ENCODE assay signal across 18 cellular contexts in genomic region chr12:10615532-10615931, GRCh38. TPM values are rescaled to one million over a fixed set of nuclear protein-coding genes. Genes with fewer than 3 reads are reported as not detected.
A peak's percentile ranks its signal among the peaks of the same experiment; 100 is the strongest.
DNase-seq lines count a peak whose midpoint lies in the region; ATAC-seq, FAIRE-seq and TF ChIP-seq lines count a peak whose summit lies in the region.
"Had no signal": no experiment of that assay in that cellular context is flagged by ENCODE, and none has a peak within 500 bp of the region (broad histone marks: within the 10 kb centered on the region; RNA-seq: fewer than 3 reads in every experiment).

No MANE protein-coding gene starts in this region.

- TF ChIP-seq RAD21 in H1 (IDR thresholded peaks at IDR 0.05 in 1 of 2, conservative IDR thresholded peaks at IDR 0.05 in 1 of 2; ENCODE audit: low read depth in 2 of 2, low read length in 2 of 2): no peak

- no peak overlapping the region for H2BK5ac ChIP-seq in H1 (ENCODE audit: low read depth, low read length)

- no peak overlapping the region for H3K56ac ChIP-seq in H1 (replicated peaks; ENCODE audit: insufficient read length, low read depth, low read length)

- FAIRE-seq in H1 (lab: Jason Lieb, UNC): no peak
- FAIRE-seq: A549, G401.6 had no signal

- no peak for TF ChIP-seq EP300 in H1 (IDR thresholded peaks at IDR 0.05; ENCODE audit: borderline replicate concordance in 1 of 2, low read depth in 2 of 2, low read length in 2 of 2)

- H3K79me2 ChIP-seq in H1 (ENCODE audit: control insufficient read depth in 1 of 2, insufficient read depth in 2 of 2, low read length in 2 of 2): peaks cover 3 to 27% of the 10 kb centered on the region in 2 experiments; a peak in 3 of 4 replicates

- H3K36me3 ChIP-seq in H1 (ENCODE audit: control insufficient read depth in 2 of 4, insufficient read depth in 4 of 4, low read length in 3 of 4): peaks cover 0 to 14% (median 0%) of the 10 kb centered on the region in 4 experiments; a peak in 1 of 8 replicates
- H3K36me3 ChIP-seq in prostate gland: no peaks in the 10 kb centered on the region
- no peaks in the 10 kb centered on the region for H3K36me3 ChIP-seq in CD4-positive, alpha-beta memory T cell (ENCODE audit: insufficient read depth, low read length)

- no peak overlapping the region for H3K9ac ChIP-seq in H1 (replicated peaks in 1 of 4; ENCODE audit: extremely low read depth in 1 of 4, low read depth in 3 of 4, low read length in 3 of 4)
- H3K9ac ChIP-seq: parathyroid adenoma had no signal

- H4K8ac ChIP-seq in H1 (ENCODE audit: extremely low read depth, insufficient read depth, low read length): no peak overlapping the region

- no peak overlapping the region for H3K4me2 ChIP-seq in H1 (ENCODE audit: insufficient read depth in 1 of 2, low read depth in 2 of 2, low read length in 2 of 2)
- H3K4me2 ChIP-seq: A549 had no signal

- POLR2A ChIA-PET in H1 (lab: Charles Lee; ENCODE audit: partially characterized antibody): no interaction called here
- POLR2A ChIA-PET in CD4-positive, alpha-beta memory T cell (lab: Charles Lee; ENCODE audit: partially characterized antibody): no interaction called here

- no peak overlapping the region for H4K91ac ChIP-seq in H1 (replicated peaks; ENCODE audit: insufficient read length, low read length)

- peaks cover 22% of the 10 kb centered on the region for H3K27me3 Mint-ChIP-seq in activated naive CD4-positive, alpha-beta T cell treated with anti-CD3 and anti-CD28 coated beads, Interleukin-2, amount 10 ng/mL, durations not matched to agents 7 days and 5 days
- peaks cover 14 to 15% of the 10 kb centered on the region in 2 donors for H3K27me3 Mint-ChIP-seq in CD4-positive, alpha-beta memory T cell

- H3K4me1 Mint-ChIP-seq in activated naive CD4-positive, alpha-beta T cell treated with anti-CD3 and anti-CD28 coated beads, Interleukin-2, amount 10 ng/mL, durations not matched to agents 7 days and 5 days: peaks cover 30% of the 10 kb centered on the region
- peaks cover 18 to 35% (median 25%) of the 10 kb centered on the region in 4 donors for H3K4me1 Mint-ChIP-seq in CD4-positive, alpha-beta memory T cell

- H3K36me3 Mint-ChIP-seq in activated naive CD4-positive, alpha-beta T cell treated with anti-CD3 and anti-CD28 coated beads, Interleukin-2, amount 10 ng/mL, durations not matched to agents 7 days and 5 days: peaks cover 15% of the 10 kb centered on the region
- peaks cover 7 to 13% of the 10 kb centered on the region in 2 donors for H3K36me3 Mint-ChIP-seq in CD4-positive, alpha-beta memory T cell

- H2AFZ ChIP-seq in H1 (ENCODE audit: low read length): 0 out of 2 replicates have a peak overlapping the region, but pooled peaks have one; percentile 25

- no peak overlapping the region for H2BK15ac ChIP-seq in H1 (ENCODE audit: low read length)

- no peak overlapping the region for H2BK20ac ChIP-seq in H1 (ENCODE audit: low read length)

- no peak overlapping the region for H3K23ac ChIP-seq in H1 (ENCODE audit: insufficient read length)

- no peak overlapping the region for H3K4me3 ChIP-seq in NB4 (ENCODE audit: low read depth, low read length)
- no peak overlapping the region for H3K4me3 ChIP-seq in H1 (ENCODE audit: extremely low read depth in 1 of 4, insufficient read depth in 2 of 4, low read depth in 3 of 4, low read length in 4 of 4)
- H3K4me3 ChIP-seq in prostate gland: no peak overlapping the region
- no peak overlapping the region for H3K4me3 ChIP-seq in CD4-positive, alpha-beta memory T cell (ENCODE audit: low read length in 2 of 2)
- H3K4me3 ChIP-seq: A549, esophagus squamous epithelium, mucosa of descending colon, spleen had no signal

- no peaks in the 10 kb centered on the region for H4K20me1 ChIP-seq in H1 (replicated peaks in 1 of 2; ENCODE audit: control insufficient read depth in 1 of 2, insufficient read depth in 2 of 2, low read length in 2 of 2)

- H3K27ac Mint-ChIP-seq in activated naive CD4-positive, alpha-beta T cell treated with anti-CD3 and anti-CD28 coated beads, Interleukin-2, amount 10 ng/mL, durations not matched to agents 7 days and 5 days: no peak overlapping the region
- no peak overlapping the region for H3K27ac Mint-ChIP-seq in CD4-positive, alpha-beta memory T cell

- H3K14ac ChIP-seq in H1 (ENCODE audit: insufficient read length): no peak overlapping the region

- CTCF ChIA-PET in activated naive CD4-positive, alpha-beta T cell treated with anti-CD3 and anti-CD28 coated beads, Interleukin-2, amount 10 ng/mL, durations not matched to agents 7 days and 5 days (lab: Charles Lee): interaction anchor here (1.1 kb wide), 1 partner anchor 380 kb away, joined by 3 read pairs; no protein-coding TSS in a partner anchor
- CTCF ChIA-PET in H1 (lab: Charles Lee; ENCODE audit: partially characterized antibody): interaction anchor here (2.3 kb wide), 1 partner anchor 15 kb away, joined by 5 read pairs; no protein-coding TSS in a partner anchor
- CTCF ChIA-PET in CD4-positive, alpha-beta memory T cell (lab: Charles Lee; ENCODE audit: partially characterized antibody): no interaction called here

- no peak overlapping the region for H2BK120ac ChIP-seq in H1 (replicated peaks; ENCODE audit: low read depth, low read length)

- H3K9me3 Mint-ChIP-seq in activated naive CD4-positive, alpha-beta T cell treated with anti-CD3 and anti-CD28 coated beads, Interleukin-2, amount 10 ng/mL, durations not matched to agents 7 days and 5 days: no peaks in the 10 kb centered on the region
- peaks cover 0 to 4% (median 0%) of the 10 kb centered on the region in 8 donors for H3K9me3 Mint-ChIP-seq in CD4-positive, alpha-beta memory T cell

- no peak for DNase-seq in activated naive CD4-positive, alpha-beta T cell treated with anti-CD3 and anti-CD28 coated beads, Interleukin-2, amount 10 ng/mL, durations not matched to agents 7 days and 5 days
- no peak for DNase-seq in activated naive CD4-positive, alpha-beta T cell treated with anti-CD3 and anti-CD28 coated beads, Interleukin-2, amount 50 U/mL, for 16 hours
- peak; percentile 7 for DNase-seq in NB4 (ENCODE audit: low read depth)
- no peak for DNase-seq in H1 (ENCODE audit: low read depth in 1 of 2, low spot score in 2 of 2)
- DNase-seq in prostate gland (ENCODE audit: low spot score): no peak
- DNase-seq in CD4-positive, alpha-beta memory T cell: no peak
- no peak for DNase-seq in MV-4-11 (lab: John Stamatoyannopoulos, UW)
- DNase-seq: esophagus squamous epithelium; Kasumi-1; mucosa of descending colon; NCI-H187 treated with DMSO at 0.1 percent for 48 hours; NCI-H524; spleen; stimulated activated naive CD4-positive, alpha-beta T cell treated with Interleukin-2 at 50 U/mL for 16 hours had no signal

- no peak for ATAC-seq in HG03571 (IDR thresholded peaks at IDR 0.05; ENCODE audit: unreplicated experiment)
- ATAC-seq: mucosa of descending colon had no signal

- H3K18ac ChIP-seq in H1 (ENCODE audit: extremely low read depth, low read length): no peak overlapping the region

- no peak for TF ChIP-seq CTCF in NB4 (IDR thresholded peaks at IDR 0.05; ENCODE audit: low read depth, low read length)
- peak in 1 of 3 experiments; percentile 7; a peak in 1 of 4 replicates for TF ChIP-seq CTCF in H1 (IDR thresholded peaks at IDR 0.05; ENCODE audit: control extremely low read depth in 1 of 3, insufficient read depth in 1 of 3, low read depth in 1 of 3, low read length in 3 of 3)
- TF ChIP-seq CTCF in prostate gland (IDR thresholded peaks at IDR 0.05): peak in 2 of 4 experiments; percentile 8 to 11

- H3K4me1 ChIP-seq in H1 (replicated peaks in 1 of 4; ENCODE audit: control insufficient read depth in 3 of 4, insufficient read depth in 4 of 4, low read length in 3 of 4) (peaks cover 0 to 3% (median 0%) of the 10 kb centered on the region in 4 experiments; a peak in 2 of 7 replicates), prostate gland (replicated peaks) (no peaks in the 10 kb centered on the region)
- peaks cover 22% of the 10 kb centered on the region for H3K4me1 ChIP-seq in CD4-positive, alpha-beta memory T cell (ENCODE audit: insufficient read depth, low read length)

- H3K27ac ChIP-seq in H1 (ENCODE audit: low read depth, low read length): no peak overlapping the region
- peak overlapping the region; percentile 59 to 68 for H3K27ac ChIP-seq in prostate gland
- no peak overlapping the region for H3K27ac ChIP-seq in CD4-positive, alpha-beta memory T cell (ENCODE audit: low read depth, low read length)
- H3K27ac ChIP-seq: A549, esophagus squamous epithelium, parathyroid adenoma, spleen had no signal

- no peaks in the 10 kb centered on the region for H3K79me1 ChIP-seq in H1 (ENCODE audit: low read depth, low read length)

- WGBS in H1 (ENCODE audit: extremely low coverage in 1 of 2, insufficient coverage in 1 of 2, insufficient read length in 1 of 2, insufficient replicate concordance in 2 of 2, low coverage in 1 of 2, low lambda C conversion rate in 2 of 2, missing lambda C conversion rate in 1 of 2), 2 experiments: 84% methylated on average over 4 of the region's 4 CpGs; no CpG with 5 or more reads in 1 of the 2 experiments
- 83% methylated on average over 4 of the region's 4 CpGs for WGBS in prostate gland

- no peak overlapping the region for H2AK5ac ChIP-seq in H1 (ENCODE audit: low read depth, low read length)

- no peak for TF ChIP-seq POLR2A in NB4 (IDR thresholded peaks at IDR 0.05; ENCODE audit: extremely low read depth, insufficient read length)
- TF ChIP-seq POLR2A in H1 (IDR thresholded peaks at IDR 0.05; ENCODE audit: control extremely low read depth in 1 of 2, low read depth in 2 of 2, low read length in 2 of 2): no peak
- TF ChIP-seq POLR2A in prostate gland (IDR thresholded peaks at IDR 0.05): no peak

- H3K27me3 ChIP-seq in H1 (replicated peaks in 1 of 4; ENCODE audit: control insufficient read depth in 3 of 4, extremely low read depth in 1 of 4, insufficient read depth in 3 of 4, low read length in 3 of 4): no peaks in the 10 kb centered on the region
- H3K27me3 ChIP-seq in prostate gland (replicated peaks; ENCODE audit: insufficient read depth): no peaks in the 10 kb centered on the region
- H3K27me3 ChIP-seq in CD4-positive, alpha-beta memory T cell (ENCODE audit: insufficient read depth, low read length): no peaks in the 10 kb centered on the region
- H3K27me3 ChIP-seq: esophagus squamous epithelium had no signal

- peaks cover 3% of the 10 kb centered on the region for H3K23me2 ChIP-seq in H1 (ENCODE audit: low read depth, low read length)

- no peak overlapping the region for H4K5ac ChIP-seq in H1 (ENCODE audit: insufficient read length, low read depth, low read length)

- H3K9me3 ChIP-seq in H1 (ENCODE audit: insufficient read depth in 2 of 2, low read depth in 1 of 2, low read length in 1 of 2) (no peaks in the 10 kb centered on the region), prostate gland (no peaks in the 10 kb centered on the region)
- H3K9me3 ChIP-seq in CD4-positive, alpha-beta memory T cell (ENCODE audit: control insufficient read depth in 1 of 2, low read length in 2 of 2): no peaks in the 10 kb centered on the region
- H3K9me3 ChIP-seq: A549, esophagus squamous epithelium, mucosa of descending colon, spleen had no signal

- H2BK12ac ChIP-seq in H1 (ENCODE audit: low read depth, low read length): no peak overlapping the region

- no peak overlapping the region for H3K4ac ChIP-seq in H1 (replicated peaks; ENCODE audit: insufficient read length, low read depth, low read length)

- intact Hi-C loops in prostate gland (cut with DNase I): no loop called here
- intact Hi-C loops in CD4-positive, alpha-beta memory T cell (cut with micrococcal nuclease): no loop called here

- peak overlapping the region; percentile 8 for H3K4me3 Mint-ChIP-seq in activated naive CD4-positive, alpha-beta T cell treated with anti-CD3 and anti-CD28 coated beads, Interleukin-2, amount 10 ng/mL, durations not matched to agents 7 days and 5 days
- H3K4me3 Mint-ChIP-seq in CD4-positive, alpha-beta memory T cell: peak overlapping the region in 3 of 8 donors; percentile 33 to 54 (median 45)

RNA-seq across cellular contexts. Expression of gene MAGOHB, which starts 2.1 kb away (rescaled TPM):
- total RNA-seq in H1 (2021; fragmentation: NEBNext Ultra II Directional; extraction: Animal tissue kit (Norgen Biotek cat#: 25700)): 51.9 and 53.7 TPM in 2 replicates
- 6.6 and 21.5 TPM in 2 replicates for polyA plus RNA-seq in H1 (2011; rRNA removed)
- 23.5 TPM for polyA plus RNA-seq in H1 (2011; cell fraction: cytosol; rRNA removed)
- 3.8 TPM for polyA plus RNA-seq in H1 (2011; cell fraction: nucleus; rRNA removed)
- 38.7 to 51.8 TPM (median 45.4 TPM) in 4 replicates for polyA plus RNA-seq in H1 (2012, experiment 1 of 2)
- polyA plus RNA-seq in H1 (2012, experiment 2 of 2): 10.9 TPM
- polyA plus RNA-seq in H1 (2013, experiment 1 of 2): 33.3 TPM
- 36.7 TPM for polyA plus RNA-seq in H1 (2013, experiment 2 of 2)
- polyA minus RNA-seq in H1 (2011; rRNA and poly(A)+ RNA removed): 12.0 and 12.1 TPM in 2 replicates
- polyA minus RNA-seq in H1 (2011; cell fraction: cytosol; rRNA and poly(A)+ RNA removed): 7.5 TPM
- 45.9 TPM for polyA minus RNA-seq in H1 (2011; cell fraction: nucleus; rRNA and poly(A)+ RNA removed)
- total RNA-seq in prostate gland: 10 to 100 TPM; 24.2 to 24.8 TPM
- total RNA-seq in CD4-positive, alpha-beta memory T cell: 10 to 100 TPM; 19.3 to 22.0 TPM
- polyA plus RNA-seq in CD4-positive, alpha-beta memory T cell: 10 to 100 TPM; 50.0 to 58.2 TPM

RNA-seq across cellular contexts. Expression of gene STYK1, which starts 58.3 kb away (rescaled TPM):
- 1.1 and 1.6 TPM in 2 replicates for total RNA-seq in H1 (2021; fragmentation: NEBNext Ultra II Directional; extraction: Animal tissue kit (Norgen Biotek cat#: 25700))
- 0.38 and 0.61 TPM in 2 replicates for polyA plus RNA-seq in H1 (2011; rRNA removed)
- polyA plus RNA-seq in H1 (2011; cell fraction: cytosol; rRNA removed): 0.90 TPM
- 4.0 TPM for polyA plus RNA-seq in H1 (2011; cell fraction: nucleus; rRNA removed)
- polyA plus RNA-seq in H1 (2012, experiment 1 of 2): 0.53 to 2.2 TPM (median 1.4 TPM) in 4 replicates
- 0.16 TPM for polyA plus RNA-seq in H1 (2012, experiment 2 of 2)
- 1.1 TPM for polyA plus RNA-seq in H1 (2013, experiment 1 of 2)
- polyA plus RNA-seq in H1 (2013, experiment 2 of 2): 1.5 TPM
- polyA minus RNA-seq in H1 (2011; rRNA and poly(A)+ RNA removed): 1.5 and 3.2 TPM in 2 replicates
- polyA minus RNA-seq in H1 (2011; cell fraction: cytosol; rRNA and poly(A)+ RNA removed): not detected
- polyA minus RNA-seq in H1 (2011; cell fraction: nucleus; rRNA and poly(A)+ RNA removed): 2.5 TPM
- 10 to 100 TPM in 1 of 2 donors, 1 to 10 TPM in 1; 9.5 to 39.7 TPM for total RNA-seq in prostate gland
- not detected for total RNA-seq in CD4-positive, alpha-beta memory T cell
- not detected for polyA plus RNA-seq in CD4-positive, alpha-beta memory T cell

Comparison
In these comparisons a context has a peak if more than half of its experiments do, and no peak if none do; other contexts are left out.
1. H3K27ac ChIP-seq: peak in prostate gland (2 of 2); none in H1 (single experiment) and CD4-positive, alpha-beta memory T cell (single experiment).